8 cellular contexts compared by ENCODE assay signal in genomic region chr1:63523738-63524137, GRCh38. TPM values are rescaled to one million over a fixed set of nuclear protein-coding genes. Genes with fewer than 3 reads are reported as not detected.
A peak's percentile ranks its signal among the peaks of the same experiment; 100 is the strongest.
DNase-seq lines count a peak whose midpoint lies in the region; ATAC-seq and TF ChIP-seq lines count a peak whose summit lies in the region.

No MANE protein-coding gene starts in this region.

- H3K27me3 ChIP-seq in SU-DHL-6 (ENCODE audit: low read length) (no peaks in the 10 kb centered on the region), trophoblast cell (ENCODE audit: insufficient read depth, low read length) (no peaks in the 10 kb centered on the region)

- H3K27ac ChIP-seq in SU-DHL-6 (ENCODE audit: low read depth, low read length) (peak overlapping the region; percentile 87), trophoblast cell (ENCODE audit: low read depth, low read length) (no peak overlapping the region)

- no peaks in the 10 kb centered on the region for H3K9me2 ChIP-seq in SU-DHL-6 (replicated peaks; ENCODE audit: insufficient read depth, low read length)

- ATAC-seq in GM18858 (IDR thresholded peaks at IDR 0.05; ENCODE audit: unreplicated experiment): peak; percentile 1
- ATAC-seq in HG03025 (IDR thresholded peaks at IDR 0.05; ENCODE audit: low FRiP score, unreplicated experiment): peak; percentile 19

- H2AFZ ChIP-seq in SU-DHL-6 (ENCODE audit: low read depth, low read length, severe bottlenecking) (peak overlapping the region; percentile 72), trophoblast cell (ENCODE audit: insufficient read depth, low read length, poor library complexity) (peak overlapping the region; percentile 72)

- H3K9ac ChIP-seq in SU-DHL-6 (ENCODE audit: low read length) (peak overlapping the region; percentile 83), trophoblast cell (ENCODE audit: low read length) (peak overlapping the region; percentile 43)

- H3K4ac ChIP-seq in trophoblast cell (ENCODE audit: low read depth, low read length): no peak overlapping the region

- TF ChIP-seq CTCF in SU-DHL-6 (IDR thresholded peaks at IDR 0.05; ENCODE audit: insufficient read depth, low read length, poor library complexity, severe bottlenecking): no peak
- no peak for TF ChIP-seq CTCF in fibroblast of villous mesenchyme (IDR thresholded peaks at IDR 0.05; ENCODE audit: insufficient read depth, low read depth, low read length)

- H3K9me3 ChIP-seq in SU-DHL-6 (ENCODE audit: insufficient read depth, low read length) (no peaks in the 10 kb centered on the region), trophoblast cell (ENCODE audit: insufficient read depth, low read depth, low read length) (no peaks in the 10 kb centered on the region)

- H2AK5ac ChIP-seq in trophoblast cell (ENCODE audit: low read length): no peak overlapping the region

- peaks cover 0 to 2% of the 10 kb centered on the region in 2 experiments for H3K4me1 ChIP-seq in trophoblast cell (ENCODE audit: control insufficient read depth in 1 of 2, insufficient read depth in 2 of 2, low read length in 2 of 2)

- WGBS in trophoblast cell (ENCODE audit: extremely low coverage, insufficient coverage, insufficient read length): no CpG with 5 or more reads among the region's 11 CpGs

- H2BK120ac ChIP-seq in trophoblast cell (ENCODE audit: insufficient read depth, low read length, poor library complexity): no peak overlapping the region

- H4K20me1 ChIP-seq in SU-DHL-6 (ENCODE audit: low read depth, low read length): no peaks in the 10 kb centered on the region

- no peak overlapping the region for H4K91ac ChIP-seq in trophoblast cell (ENCODE audit: low read depth, low read length)

- H3K79me2 ChIP-seq in SU-DHL-6 (ENCODE audit: insufficient read depth, low read length) (peaks cover 51% of the 10 kb centered on the region), trophoblast cell (ENCODE audit: control insufficient read depth, insufficient read depth, low read length, poor library complexity) (peaks cover 1% of the 10 kb centered on the region)

- no peak overlapping the region for H3K18ac ChIP-seq in trophoblast cell (ENCODE audit: low read length)

- no peak overlapping the region for H2BK12ac ChIP-seq in trophoblast cell (ENCODE audit: low read length)

- H3K4me2 ChIP-seq in SU-DHL-6 (ENCODE audit: low read depth, low read length, poor library complexity, severe bottlenecking) (peak overlapping the region; percentile 86), trophoblast cell (ENCODE audit: low read length) (peak overlapping the region; percentile 93)

- H3K23ac ChIP-seq in trophoblast cell (ENCODE audit: low read length): no peak overlapping the region

- DNase-seq in Ammon's horn (ENCODE audit: low spot score): peak; percentile 31
- no peak for DNase-seq in fibroblast of villous mesenchyme (ENCODE audit: low read depth)
- DNase-seq in trophoblast cell: no peak
- DNase-seq in NCI-H2029 (lab: John Stamatoyannopoulos, UW): no peak
- DNase-seq in activated CD4-positive, alpha-beta T cell treated with anti-CD3 and anti-CD28 coated beads, Interleukin-2, amount 50 U/mL, for 4 hours: no peak

- H3K36me3 ChIP-seq in SU-DHL-6 (ENCODE audit: low read length) (peaks cover 2% of the 10 kb centered on the region; the same call in 1 of the 2 replicates), trophoblast cell (ENCODE audit: control insufficient read depth in 1 of 2, insufficient read depth in 2 of 2, low read length in 2 of 2) (no peaks in the 10 kb centered on the region)

- H3K14ac ChIP-seq in trophoblast cell (ENCODE audit: low read length): no peak overlapping the region

- H2BK5ac ChIP-seq in trophoblast cell (ENCODE audit: low read depth, low read length, poor library complexity): no peak overlapping the region

- peak overlapping the region; percentile 98 for H4K8ac ChIP-seq in trophoblast cell (ENCODE audit: low read depth, low read length)

- H3K79me1 ChIP-seq in trophoblast cell (ENCODE audit: low read length): peaks cover 7% of the 10 kb centered on the region

- H3K4me3 ChIP-seq in SU-DHL-6 (ENCODE audit: insufficient read depth, low read length, poor library complexity, severe bottlenecking): peak overlapping the region; percentile 88
- H3K4me3 ChIP-seq in fibroblast of villous mesenchyme (ENCODE audit: low read depth, low read length): peak overlapping the region; percentile 85
- H3K4me3 ChIP-seq in trophoblast cell (ENCODE audit: low read depth, low read length): peak overlapping the region; percentile 77

- peaks cover 17% of the 10 kb centered on the region; the same call in 1 of the 2 replicates for H3F3A ChIP-seq in SU-DHL-6 (ENCODE audit: insufficient read depth)

- H4K12ac ChIP-seq in trophoblast cell (ENCODE audit: low read depth, low read length): no peak overlapping the region

RNA-seq across cellular contexts. Expression of gene EFCAB7, which starts 0.4 kb away (rescaled TPM):
- 4.2 and 6.5 TPM in 2 replicates for total RNA-seq in fibroblast of villous mesenchyme
- 3.2 and 3.3 TPM in 2 replicates for polyA plus RNA-seq in trophoblast cell (2013)

RNA-seq across cellular contexts. Expression of gene ITGB3BP, which starts 0.7 kb away (rescaled TPM):
- 18.1 and 19.3 TPM in 2 replicates for total RNA-seq in fibroblast of villous mesenchyme
- 34.4 and 37.2 TPM in 2 replicates for polyA plus RNA-seq in trophoblast cell (2013)
